Comparison of ENCODE assay signal across 1 cellular context in the genomic region with DNA sequence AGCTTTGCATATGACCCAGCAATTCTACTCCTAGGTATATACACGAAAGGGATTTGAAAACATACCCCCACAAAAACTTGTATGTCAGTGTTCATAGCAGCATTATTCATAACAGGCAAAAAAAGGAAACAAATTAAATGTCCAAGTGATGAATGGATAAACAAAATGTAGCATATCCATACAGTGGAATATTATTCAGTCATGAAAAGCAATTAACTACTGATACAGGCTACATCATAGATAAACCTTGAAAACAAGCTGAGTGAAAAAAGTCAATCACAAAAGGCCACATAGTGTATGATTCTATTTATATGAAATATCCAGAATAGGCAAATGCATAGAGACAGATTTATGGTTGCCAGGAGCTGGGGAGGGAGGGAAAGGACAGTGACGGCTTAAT.
TF ChIP-seq lines count a peak whose summit lies in the region.

No MANE protein-coding gene starts in this region.

TF ChIP-seq in endothelial cell of umbilical vein, 7 proteins besides CTCF, POLR2A, EP300 and RAD21:
- TF ChIP-seq EZH2 (IDR thresholded peaks at IDR 0.05; ENCODE audit: borderline replicate concordance, low read depth, low read length, severe bottlenecking) = no peak
- TF ChIP-seq, protein P1, sequence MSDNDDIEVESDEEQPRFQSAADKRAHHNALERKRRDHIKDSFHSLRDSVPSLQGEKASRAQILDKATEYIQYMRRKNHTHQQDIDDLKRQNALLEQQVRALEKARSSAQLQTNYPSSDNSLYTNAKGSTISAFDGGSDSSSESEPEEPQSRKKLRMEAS (IDR thresholded peaks at IDR 0.05; ENCODE audit: insufficient read depth, insufficient read length) = no peak
- no peak for TF ChIP-seq MYC (IDR thresholded peaks at IDR 0.05; ENCODE audit: low read depth, low read length)
- no peak for TF ChIP-seq JUN (IDR thresholded peaks at IDR 0.05; ENCODE audit: borderline replicate concordance, insufficient read depth, insufficient read length, low read depth)
- no peak for TF ChIP-seq FOS (IDR thresholded peaks at IDR 0.05; ENCODE audit: borderline replicate concordance, insufficient read depth, low read length)
- no peak for TF ChIP-seq GATA2 (IDR thresholded peaks at IDR 0.05; ENCODE audit: insufficient read depth, insufficient read length, low read depth, low read length)
- no peak for TF ChIP-seq POLR2AphosphoS5 (IDR thresholded peaks at IDR 0.05; ENCODE audit: insufficient read depth, low read depth, low read length)
